In the genomic region with DNA sequence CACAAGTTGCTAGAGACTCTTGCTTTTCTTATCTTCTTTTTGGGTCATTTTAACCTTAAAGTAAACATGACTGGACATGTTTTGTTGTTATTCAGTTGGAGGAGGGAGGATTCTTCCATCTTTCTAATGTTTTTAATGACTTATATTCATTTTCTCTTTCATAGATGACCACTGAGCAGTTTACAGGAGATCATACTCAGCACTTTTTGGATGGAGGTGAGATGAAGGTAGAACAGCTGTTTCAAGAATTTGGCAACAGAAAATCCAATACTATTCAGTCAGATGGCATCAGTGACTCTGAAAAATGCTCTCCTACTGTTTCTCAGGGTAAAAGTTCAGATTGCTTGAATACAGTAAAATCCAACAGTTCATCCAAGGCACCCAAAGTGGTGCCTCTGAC, we compare ENCODE assay signal across 24 cellular contexts. TPM values are rescaled to one million over a fixed set of nuclear protein-coding genes. Genes with fewer than 3 reads are reported as not detected.
"Had no signal": no experiment of that assay in that cellular context is flagged by ENCODE, and none has a peak within 500 bp of the region (broad histone marks: within the 10 kb centered on the region; RNA-seq: fewer than 3 reads in every experiment).

No MANE protein-coding gene starts in this region.

- H3K9me3 Mint-ChIP-seq: dendritic cell treated with granulocyte-macrophage colony-stimulating factor and Interleukin-4, amounts not matched to agents 40 ng/mL and 50 ng/mL, for 4 days; immature natural killer cell; memory B cell; naive thymus-derived CD4-positive, alpha-beta T cell had no signal

- H3K4me1 Mint-ChIP-seq: immature natural killer cell; memory B cell; naive thymus-derived CD4-positive, alpha-beta T cell had no signal

- H3K79me2 ChIP-seq: hepatocyte had no signal

- FAIRE-seq: endothelial cell of umbilical vein, frontal cortex, kidney had no signal

- ATAC-seq: foreskin keratinocyte; gastroesophageal sphincter; heart left ventricle; left cardiac atrium; left lung; left ventricle myocardium superior; lower lobe of right lung; naive thymus-derived CD4-positive, alpha-beta T cell had no signal

- H3K27ac ChIP-seq: colonic mucosa, esophagus muscularis mucosa, foreskin keratinocyte, gastroesophageal sphincter, heart left ventricle, hepatocyte, left lung, lower lobe of right lung had no signal

- H3K4me1 ChIP-seq: colonic mucosa, foreskin keratinocyte, left lung, lower lobe of right lung had no signal

- H3K4me2 ChIP-seq: hepatocyte had no signal

- H3K4me3 Mint-ChIP-seq: dendritic cell treated with granulocyte-macrophage colony-stimulating factor and Interleukin-4, amounts not matched to agents 40 ng/mL and 50 ng/mL, for 4 days; immature natural killer cell; memory B cell; naive thymus-derived CD4-positive, alpha-beta T cell had no signal

- H3K4me3 ChIP-seq: colonic mucosa, esophagus muscularis mucosa, gastroesophageal sphincter, heart left ventricle, hepatocyte, left lung, lower lobe of right lung had no signal

- H3K36me3 ChIP-seq: colonic mucosa had no signal

- DNase-seq: colonic mucosa; cortex of kidney; effector CD8-positive, alpha-beta T cell; foreskin keratinocyte; heart left ventricle; hypothalamus; immature natural killer cell; islet precursor cell; kidney; kidney glomerular epithelial cell; left cardiac atrium; left lung; left ventricle myocardium superior; lower lobe of right lung; mesendoderm; midbrain; naive thymus-derived CD4-positive, alpha-beta T cell had no signal

- H3K27ac Mint-ChIP-seq: dendritic cell treated with granulocyte-macrophage colony-stimulating factor and Interleukin-4, amounts not matched to agents 40 ng/mL and 50 ng/mL, for 4 days; immature natural killer cell; memory B cell; naive thymus-derived CD4-positive, alpha-beta T cell had no signal

- H3K27me3 ChIP-seq: colonic mucosa, esophagus muscularis mucosa, foreskin keratinocyte, gastroesophageal sphincter, heart left ventricle, hepatocyte, left lung had no signal

- H3K9me3 ChIP-seq: colonic mucosa, esophagus muscularis mucosa, gastroesophageal sphincter, heart left ventricle, left lung, lower lobe of right lung had no signal

- H3K36me3 Mint-ChIP-seq: immature natural killer cell, memory B cell had no signal

- H2AFZ ChIP-seq: hepatocyte had no signal

RNA-seq across cellular contexts. Expression of a gene that starts 11.9 kb away (rescaled TPM):
- polyA plus RNA-seq: immature natural killer cell; naive thymus-derived CD4-positive, alpha-beta T cell had no signal
